ENCODE assay signal across 2 cellular contexts in the genomic region with DNA sequence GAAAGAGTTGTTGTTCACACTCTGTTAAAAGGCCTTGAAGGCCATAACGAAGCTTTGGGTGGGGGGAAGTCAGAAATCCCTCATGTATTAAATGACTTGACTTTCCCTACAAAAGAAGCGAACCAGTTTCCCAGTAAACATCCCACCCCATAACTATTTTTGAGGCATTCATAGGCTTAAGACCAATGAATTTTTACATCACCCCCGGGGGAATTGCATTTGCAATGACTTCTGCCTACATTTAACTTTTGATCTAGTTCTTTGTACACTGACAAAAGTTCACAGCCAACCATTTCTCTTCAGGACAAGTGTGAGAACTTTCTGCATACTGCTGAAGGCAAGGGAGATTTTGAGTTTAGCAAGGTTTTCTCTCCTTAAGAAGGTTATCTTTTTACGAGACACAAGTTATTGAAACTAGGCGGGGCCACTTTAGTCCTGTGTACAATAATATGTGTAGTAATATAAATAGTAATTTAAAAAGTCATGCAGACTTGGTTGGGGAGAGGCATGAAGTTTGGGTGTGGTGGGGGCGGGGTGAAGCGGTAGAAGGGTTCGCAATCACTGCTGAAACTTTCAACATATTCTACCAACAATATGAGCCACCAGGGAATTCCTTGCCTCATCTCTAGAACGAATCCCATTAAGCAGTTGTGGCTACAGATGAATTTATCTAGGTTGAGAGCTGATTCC.
TF ChIP-seq lines count a peak whose summit lies in the region.

No MANE protein-coding gene starts in this region.

TF ChIP-seq in GM12878, 131 proteins besides CTCF, POLR2A, EP300 and RAD21:
- 0 out of 2 replicates have a peak, but pooled peaks have one; percentile 16 for TF ChIP-seq TCF12 (IDR thresholded peaks at IDR 0.05; ENCODE audit: low read depth, low read length)
- peak; percentile 71 for TF ChIP-seq MEF2B (IDR thresholded peaks at IDR 0.05; ENCODE audit: partially characterized antibody, poor library complexity, severe bottlenecking)
- TF ChIP-seq JUNB (IDR thresholded peaks at IDR 0.05), result peak; percentile 34; the same call in 1 of the 2 replicates
- no peak for TF ChIP-seq ZNF687 (IDR thresholded peaks at IDR 0.05)
- no peak for TF ChIP-seq TCF3 (IDR thresholded peaks at IDR 0.05; ENCODE audit: borderline replicate concordance, insufficient read depth, low read depth, low read length)
- TF ChIP-seq NFIC (IDR thresholded peaks at IDR 0.05; ENCODE audit: low read depth, low read length), result peak; percentile 63; the same call in 1 of the 2 replicates
- TF ChIP-seq CBX5 (IDR thresholded peaks at IDR 0.05; ENCODE audit: low read depth), result no peak
- 0 out of 2 replicates have a peak, but pooled peaks have one; percentile 1 for TF ChIP-seq IKZF1 (conservative IDR thresholded peaks at IDR 0.05)
- peak; percentile 38; the same call in 1 of the 2 replicates for TF ChIP-seq PML (IDR thresholded peaks at IDR 0.05; ENCODE audit: low read length)
- TF ChIP-seq RUNX3 (IDR thresholded peaks at IDR 0.05; ENCODE audit: low read length), result peak; percentile 32
- TF ChIP-seq MEF2A (IDR thresholded peaks at IDR 0.05; ENCODE audit: insufficient read depth, low read depth, low read length), result 0 out of 2 replicates have a peak, but pooled peaks have one; percentile 44
TF ChIP-seq in GM12878: peak in this region for 8.

TF ChIP-seq in HepG2, 621 proteins besides CTCF, POLR2A, EP300 and RAD21:
- TF ChIP-seq ZNF781 (CRISPR knock-in tag; IDR thresholded peaks at IDR 0.05; ENCODE audit: borderline replicate concordance, not compliant biosample characterization) (no peak), CENPX (CRISPR knock-in tag; IDR thresholded peaks at IDR 0.05) (no peak), GMEB2 (CRISPR knock-in tag; IDR thresholded peaks at IDR 0.05; ENCODE audit: low read depth) (no peak), ATF4 (CRISPR knock-in tag; IDR thresholded peaks at IDR 0.05) (peak in 1 of 2 experiments; percentile 69; a peak in 2 of 4 replicates), ZNF878 (CRISPR knock-in tag; IDR thresholded peaks at IDR 0.05) (no peak), TARDBP (CRISPR knock-in tag; IDR thresholded peaks at IDR 0.05) (no peak), ZFP62 (CRISPR knock-in tag; IDR thresholded peaks at IDR 0.05) (no peak), ATF7 (IDR thresholded peaks at IDR 0.05) (no peak), ATF7 (CRISPR knock-in tag; IDR thresholded peaks at IDR 0.05) (no peak), E2F1 (CRISPR knock-in tag; IDR thresholded peaks at IDR 0.05) (no peak)
- TF ChIP-seq, protein P1, sequence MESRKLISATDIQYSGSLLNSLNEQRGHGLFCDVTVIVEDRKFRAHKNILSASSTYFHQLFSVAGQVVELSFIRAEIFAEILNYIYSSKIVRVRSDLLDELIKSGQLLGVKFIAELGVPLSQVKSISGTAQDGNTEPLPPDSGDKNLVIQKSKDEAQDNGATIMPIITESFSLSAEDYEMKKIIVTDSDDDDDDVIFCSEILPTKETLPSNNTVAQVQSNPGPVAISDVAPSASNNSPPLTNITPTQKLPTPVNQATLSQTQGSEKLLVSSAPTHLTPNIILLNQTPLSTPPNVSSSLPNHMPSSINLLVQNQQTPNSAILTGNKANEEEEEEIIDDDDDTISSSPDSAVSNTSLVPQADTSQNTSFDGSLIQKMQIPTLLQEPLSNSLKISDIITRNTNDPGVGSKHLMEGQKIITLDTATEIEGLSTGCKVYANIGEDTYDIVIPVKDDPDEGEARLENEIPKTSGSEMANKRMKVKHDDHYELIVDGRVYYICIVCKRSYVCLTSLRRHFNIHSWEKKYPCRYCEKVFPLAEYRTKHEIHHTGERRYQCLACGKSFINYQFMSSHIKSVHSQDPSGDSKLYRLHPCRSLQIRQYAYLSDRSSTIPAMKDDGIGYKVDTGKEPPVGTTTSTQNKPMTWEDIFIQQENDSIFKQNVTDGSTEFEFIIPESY (CRISPR knock-in tag; IDR thresholded peaks at IDR 0.05), result peak; percentile 43; the same call in 1 of the 2 replicates
TF ChIP-seq in HepG2: peak in this region for 2.
